8 cellular contexts compared by ENCODE assay signal in the genomic region with DNA sequence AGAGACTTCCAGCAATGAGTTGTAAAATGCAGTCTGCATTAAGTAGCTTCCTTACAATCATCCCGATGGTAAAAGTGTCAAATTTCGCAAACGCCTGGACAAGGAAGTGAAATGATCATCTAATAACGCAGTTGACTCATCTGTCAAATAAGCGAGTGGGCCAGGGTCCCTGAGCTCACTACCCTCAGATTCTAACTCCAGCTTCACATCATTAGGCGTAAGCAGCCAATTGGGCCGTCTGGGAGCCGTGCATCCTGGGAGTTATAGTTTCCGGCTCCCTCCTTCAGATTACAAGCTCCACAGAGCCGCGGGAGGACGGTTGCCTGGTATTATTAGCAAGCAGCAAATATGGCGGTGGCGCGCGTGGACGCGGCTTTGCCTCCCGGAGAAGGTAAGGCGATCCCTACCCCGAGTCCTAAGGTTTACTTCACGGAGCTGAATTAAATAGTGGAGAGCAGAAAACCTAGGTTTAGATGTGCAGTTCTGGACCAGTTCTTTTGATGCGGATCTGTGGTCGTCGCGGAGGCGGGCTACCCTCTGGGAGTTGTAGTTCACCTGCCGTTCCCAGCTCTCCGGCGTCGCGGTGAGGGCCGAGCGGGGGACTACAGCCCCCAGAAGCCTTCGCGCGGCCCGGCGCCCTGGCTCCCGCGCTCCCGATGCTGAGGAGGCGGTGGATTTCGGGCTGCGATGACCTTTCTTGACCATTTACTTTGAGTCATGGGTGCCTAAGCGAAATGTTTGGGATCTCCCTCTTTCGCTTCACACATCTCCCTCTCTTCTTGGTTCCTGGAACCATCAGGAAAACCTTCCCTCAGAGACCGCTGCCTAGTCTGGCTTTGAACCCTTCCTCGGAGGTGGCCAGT. TPM values are rescaled to one million over a fixed set of nuclear protein-coding genes. Genes with fewer than 3 reads are reported as not detected.
DNase-seq lines count a peak whose midpoint lies in the region; ATAC-seq and TF ChIP-seq lines count a peak whose summit lies in the region.

A gene with protein sequence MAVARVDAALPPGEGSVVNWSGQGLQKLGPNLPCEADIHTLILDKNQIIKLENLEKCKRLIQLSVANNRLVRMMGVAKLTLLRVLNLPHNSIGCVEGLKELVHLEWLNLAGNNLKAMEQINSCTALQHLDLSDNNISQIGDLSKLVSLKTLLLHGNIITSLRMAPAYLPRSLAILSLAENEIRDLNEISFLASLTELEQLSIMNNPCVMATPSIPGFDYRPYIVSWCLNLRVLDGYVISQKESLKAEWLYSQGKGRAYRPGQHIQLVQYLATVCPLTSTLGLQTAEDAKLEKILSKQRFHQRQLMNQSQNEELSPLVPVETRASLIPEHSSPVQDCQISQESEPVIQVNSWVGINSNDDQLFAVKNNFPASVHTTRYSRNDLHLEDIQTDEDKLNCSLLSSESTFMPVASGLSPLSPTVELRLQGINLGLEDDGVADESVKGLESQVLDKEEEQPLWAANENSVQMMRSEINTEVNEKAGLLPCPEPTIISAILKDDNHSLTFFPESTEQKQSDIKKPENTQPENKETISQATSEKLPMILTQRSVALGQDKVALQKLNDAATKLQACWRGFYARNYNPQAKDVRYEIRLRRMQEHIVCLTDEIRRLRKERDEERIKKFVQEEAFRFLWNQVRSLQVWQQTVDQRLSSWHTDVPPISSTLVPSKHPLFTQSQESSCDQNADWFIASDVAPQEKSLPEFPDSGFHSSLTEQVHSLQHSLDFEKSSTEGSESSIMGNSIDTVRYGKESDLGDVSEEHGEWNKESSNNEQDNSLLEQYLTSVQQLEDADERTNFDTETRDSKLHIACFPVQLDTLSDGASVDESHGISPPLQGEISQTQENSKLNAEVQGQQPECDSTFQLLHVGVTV (plus strand): TSS at position 286 of the 863 bp plus-strand sequence. CDS start 63 bp downstream, at position 349.

- peak; percentile 94 for ATAC-seq in activated T-helper 17 cell treated with anti-CD3 and anti-CD28 coated beads, Interleukin-2, amount 50 U/mL, for 72 hours (replicated peaks)
- ATAC-seq in natural killer cell treated with Interleukin-12 subunit alpha and Interleukin-12 subunit beta and Interleukin-15 and Interleukin-18, amount 100 ng/mL, for 72 hours: peak; percentile 99
- peak; percentile 97 for ATAC-seq in stimulated activated naive CD8-positive, alpha-beta T cell treated with anti-CD3 and anti-CD28 coated beads, Interleukin-15, Interleukin-2, amounts not matched to agents 100 U/mL and 50 U/mL, for 24 hours

- peak within 1 kb of the TSS; percentile 88 for H3K27ac ChIP-seq in RWPE1

- POLR2A ChIA-PET in RWPE1 (lab: Yijun Ruan, JAX; ENCODE audit: low non-redundant PET): interaction anchor here (0.6 to 0.8 kb wide), 3 partner anchors 33 to 57 kb away, joined by 3 read pairs; no protein-coding TSS in a partner anchor

- no peaks in the 10 kb centered on the region for H3K27me3 Mint-ChIP-seq in activated T-helper 17 cell treated with anti-CD3 and anti-CD28 coated beads, Interleukin-2, amount 50 U/mL, for 72 hours
- H3K27me3 Mint-ChIP-seq in natural killer cell treated with Interleukin-12 subunit alpha and Interleukin-12 subunit beta and Interleukin-15 and Interleukin-18, amount 100 ng/mL, for 72 hours: no peaks in the 10 kb centered on the region

- TF ChIP-seq CTCF in LNCaP clone FGC (IDR thresholded peaks at IDR 0.05; ENCODE audit: control insufficient read depth, extremely low read depth, insufficient read depth) (no peak), RWPE1 (conservative IDR thresholded peaks at IDR 0.05; ENCODE audit: low read depth) (no peak), fibroblast of pulmonary artery (IDR thresholded peaks at IDR 0.05; ENCODE audit: low read length, missing control alignments) (no peak)

- H3K4me3 ChIP-seq in LNCaP clone FGC (ENCODE audit: low read depth, low read length): peak within 1 kb of the TSS; percentile 75
- peak within 1 kb of the TSS; percentile 98 for H3K4me3 ChIP-seq in fibroblast of pulmonary artery (replicated peaks; ENCODE audit: low read depth, low read length)

- no peaks in the 10 kb centered on the region for H3K9me3 Mint-ChIP-seq in activated T-helper 17 cell treated with anti-CD3 and anti-CD28 coated beads, Interleukin-2, amount 50 U/mL, for 72 hours
- no peaks in the 10 kb centered on the region for H3K9me3 Mint-ChIP-seq in natural killer cell treated with Interleukin-12 subunit alpha and Interleukin-12 subunit beta and Interleukin-15 and Interleukin-18, amount 100 ng/mL, for 72 hours

- peak within 1 kb of the TSS; percentile 95 for H3K27ac Mint-ChIP-seq in activated T-helper 17 cell treated with anti-CD3 and anti-CD28 coated beads, Interleukin-2, amount 50 U/mL, for 72 hours
- H3K27ac Mint-ChIP-seq in natural killer cell treated with Interleukin-12 subunit alpha and Interleukin-12 subunit beta and Interleukin-15 and Interleukin-18, amount 100 ng/mL, for 72 hours: peak within 1 kb of the TSS; percentile 90 to 94

- peaks cover 42% of the 10 kb centered on the region for H3K36me3 Mint-ChIP-seq in activated T-helper 17 cell treated with anti-CD3 and anti-CD28 coated beads, Interleukin-2, amount 50 U/mL, for 72 hours (ENCODE audit: low read depth)
- no peaks in the 10 kb centered on the region for H3K36me3 Mint-ChIP-seq in natural killer cell treated with Interleukin-12 subunit alpha and Interleukin-12 subunit beta and Interleukin-15 and Interleukin-18, amount 100 ng/mL, for 72 hours

- CTCF ChIA-PET in RWPE1 (lab: Yijun Ruan, JAX): interaction anchor here (0.6 to 0.7 kb wide), 2 partner anchors 55 to 79 kb away, joined by 3 read pairs; no protein-coding TSS in a partner anchor

- H3K4me1 Mint-ChIP-seq in activated T-helper 17 cell treated with anti-CD3 and anti-CD28 coated beads, Interleukin-2, amount 50 U/mL, for 72 hours: peaks cover 24% of the 10 kb centered on the region
- peaks cover 15 to 35% of the 10 kb centered on the region in 2 donors for H3K4me1 Mint-ChIP-seq in natural killer cell treated with Interleukin-12 subunit alpha and Interleukin-12 subunit beta and Interleukin-15 and Interleukin-18, amount 100 ng/mL, for 72 hours (ENCODE audit: low read depth in 2 of 2)

- peak; percentile 95 for DNase-seq in Daoy (ENCODE audit: low read depth)
- DNase-seq in GOT3 (lab: John Stamatoyannopoulos, UW): peak; percentile 83
- peak; percentile 84 for DNase-seq in LNCaP clone FGC (ENCODE audit: low read depth)
- peak; percentile 82 for DNase-seq in RWPE1 (ENCODE audit: low spot score)
- peak; percentile 92 for DNase-seq in fibroblast of pulmonary artery (ENCODE audit: low read depth)
- peak; percentile 91 for DNase-seq in natural killer cell treated with Interleukin-12 subunit alpha and Interleukin-12 subunit beta and Interleukin-15 and Interleukin-18, amount 100 ng/mL, for 72 hours (ENCODE audit: low spot score)
- peak; percentile 90 for DNase-seq in stimulated activated naive CD8-positive, alpha-beta T cell treated with anti-CD3 and anti-CD28 coated beads, Interleukin-15, Interleukin-2, amounts not matched to agents 100 U/mL and 50 U/mL, for 24 hours

- peak within 1 kb of the TSS; percentile 97 for H3K4me3 Mint-ChIP-seq in activated T-helper 17 cell treated with anti-CD3 and anti-CD28 coated beads, Interleukin-2, amount 50 U/mL, for 72 hours
- H3K4me3 Mint-ChIP-seq in natural killer cell treated with Interleukin-12 subunit alpha and Interleukin-12 subunit beta and Interleukin-15 and Interleukin-18, amount 100 ng/mL, for 72 hours: peak within 1 kb of the TSS; percentile 99

RNA-seq across cellular contexts. Expression of the gene that starts here (rescaled TPM):
- total RNA-seq in Daoy (2014; rRNA removed; shearing (Covaris generic)): 17.3 and 17.6 TPM in 2 replicates
- total RNA-seq in activated T-helper 17 cell treated with anti-CD3 and anti-CD28 coated beads, Interleukin-2, amount 50 U/mL, for 72 hours: 10 to 100 TPM; 16.9 to 19.0 TPM
- 10 to 100 TPM; 16.4 to 25.6 TPM for total RNA-seq in natural killer cell treated with Interleukin-12 subunit alpha and Interleukin-12 subunit beta and Interleukin-15 and Interleukin-18, amount 100 ng/mL, for 72 hours

Comparison
In these comparisons a context has a peak if more than half of its experiments do, and no peak if none do; other contexts are left out.
1. Peak in every context shown above with its lines: DNase-seq, ATAC-seq, H3K4me3 ChIP-seq and H3K27ac ChIP-seq.